Comparison of ENCODE assay signal across 10 cellular contexts in genomic region chr19:53037101-53038097, GRCh38. TPM values are rescaled to one million over a fixed set of nuclear protein-coding genes. Genes with fewer than 3 reads are reported as not detected.
A peak's percentile ranks its signal among the peaks of the same experiment; 100 is the strongest.
DNase-seq lines count a peak whose midpoint lies in the region; ATAC-seq, FAIRE-seq and TF ChIP-seq lines count a peak whose summit lies in the region.
"Had no signal": no experiment of that assay in that cellular context is flagged by ENCODE, and none has a peak within 500 bp of the region (broad histone marks: within the 10 kb centered on the region; RNA-seq: fewer than 3 reads in every experiment).

No MANE protein-coding gene starts in this region.

- H3K9me3 ChIP-seq in K562 (replicated peaks; ENCODE audit: control insufficient read depth, insufficient read depth, low read depth, low read length) (no peaks in the 10 kb centered on the region), stomach smooth muscle (ENCODE audit: control insufficient read depth in 2 of 2, low read length in 2 of 2) (peaks cover 5 to 6% of the 10 kb centered on the region in 2 donors), esophagus squamous epithelium (peaks cover 0 to 46% (median 16%) of the 10 kb centered on the region in 3 donors)
- H3K9me3 ChIP-seq: gastrocnemius medialis had no signal

- BruUV-seq in K562 (replicated peaks; lab: Mats Ljungman, UMichigan) = TSS peak; percentile 85

- POLR2A ChIA-PET in K562 (lab: Yijun Ruan, JAX) = no interaction called here

- peak overlapping the region; percentile 61 for H3K4me2 ChIP-seq in K562 (ENCODE audit: insufficient read depth, low read length)

- H3K79me2 ChIP-seq in K562 (ENCODE audit: control insufficient read depth, insufficient read depth, low read length) = no peaks in the 10 kb centered on the region

- DNase-seq in activated CD4-positive, alpha-beta T cell treated with anti-CD3 and anti-CD28 coated beads for 48 hours = peak; percentile 6
- DNase-seq in activated CD4-positive, alpha-beta T cell treated with anti-CD3 and anti-CD28 coated beads for 1 hour = no peak
- peak; percentile 35 to 47 (median 40) for DNase-seq in K562 (ENCODE audit: extremely low read depth in 1 of 4, low spot score in 3 of 4)
- peak; percentile 88 for DNase-seq in iPS-NIHi7 (ENCODE audit: extremely low spot score)
- DNase-seq in esophagus squamous epithelium (lab: John Stamatoyannopoulos, UW) = no peak
- DNase-seq in stimulated activated CD4-positive, alpha-beta T cell treated with anti-CD3 and anti-CD28 coated beads, Interleukin-4, amount 100 ng/mL, for 1 hour = no peak
- DNase-seq: gastrocnemius medialis had no signal

- no peaks in the 10 kb centered on the region for H3K9me1 ChIP-seq in K562 (ENCODE audit: control insufficient read depth, insufficient read depth, low read length)

- no peak for TF ChIP-seq RAD21 in K562 (CRISPR knock-in tag; conservative IDR thresholded peaks at IDR 0.05 in 1 of 2, IDR thresholded peaks at IDR 0.05 in 1 of 2)

- TF ChIP-seq POLR2A in K562 (conservative IDR thresholded peaks at IDR 0.05) (peak; percentile 38; the same call in 1 of the 2 replicates), esophagus squamous epithelium (IDR thresholded peaks at IDR 0.05) (no peak)

- peaks cover 0 to 4% of the 10 kb centered on the region in 2 experiments; a peak in 2 of 5 replicates for H3K27me3 ChIP-seq in K562 (ENCODE audit: control insufficient read depth in 2 of 2, insufficient read depth in 2 of 2, low read length in 2 of 2)
- H3K27me3 ChIP-seq in stomach smooth muscle (ENCODE audit: control insufficient read depth in 1 of 2, insufficient read depth in 2 of 2, low read length in 2 of 2) = peaks cover 8 to 12% of the 10 kb centered on the region in 2 donors
- H3K27me3 ChIP-seq in esophagus squamous epithelium = peaks cover 0 to 41% (median 0%) of the 10 kb centered on the region in 4 donors
- H3K27me3 ChIP-seq: BLaER1 had no signal

- no peaks in the 10 kb centered on the region for H4K20me1 ChIP-seq in K562 (replicated peaks; ENCODE audit: control insufficient read depth, insufficient read depth, low read length)
- H4K20me1 ChIP-seq: BLaER1 had no signal

- peak overlapping the region; percentile 62 for H2AFZ ChIP-seq in K562 (ENCODE audit: low read depth, low read length)

- 26% methylated on average over 30 of the region's 52 CpGs for WGBS in K562 (ENCODE audit: insufficient coverage, low coverage, missing lambda C conversion rate)
- 16 to 31% methylated on average over 24 to 35 of the region's 52 CpGs for WGBS in esophagus squamous epithelium, 2 donors

- TF ChIP-seq EP300 in K562 (IDR thresholded peaks at IDR 0.05; ENCODE audit: low read length) = no peak

- peak overlapping the region in 1 of 2 experiments; percentile 0; a peak in 2 of 4 replicates for H3K9ac ChIP-seq in K562 (ENCODE audit: insufficient read depth in 1 of 2, low read depth in 2 of 2, low read length in 2 of 2)
- no peak overlapping the region for H3K9ac ChIP-seq in stomach smooth muscle (ENCODE audit: low read length in 2 of 2)
- H3K9ac ChIP-seq: BLaER1 had no signal

- in situ Hi-C loops in K562 (cut with MboI) = no loop called here

- H3K27ac ChIP-seq in K562 (ENCODE audit: extremely low read depth, low read depth, low read length) (no peak overlapping the region), stomach smooth muscle (ENCODE audit: low read length) (no peak overlapping the region), esophagus squamous epithelium (no peak overlapping the region)
- H3K27ac ChIP-seq: BLaER1, gastrocnemius medialis had no signal

- H3K4me3 ChIP-seq in K562 (peak overlapping the region; percentile 37), stomach smooth muscle (ENCODE audit: low read length in 2 of 2) (peak overlapping the region; percentile 19 to 44), esophagus squamous epithelium (peak overlapping the region in 1 of 4 donors; percentile 47)
- H3K4me3 ChIP-seq: BLaER1 had no signal

- peaks cover 0 to 4% of the 10 kb centered on the region in 2 experiments; a peak in 1 of 5 replicates for H3K4me1 ChIP-seq in K562 (replicated peaks in 1 of 2; ENCODE audit: control insufficient read depth in 2 of 2, insufficient read depth in 2 of 2, low read length in 2 of 2)
- H3K4me1 ChIP-seq in stomach smooth muscle (ENCODE audit: control insufficient read depth, insufficient read depth, low read length) = no peaks in the 10 kb centered on the region
- no peaks in the 10 kb centered on the region for H3K4me1 ChIP-seq in esophagus squamous epithelium
- H3K4me1 ChIP-seq: gastrocnemius medialis had no signal

- no peaks in the 10 kb centered on the region for H3K36me3 ChIP-seq in K562 (ENCODE audit: control insufficient read depth, insufficient read depth, low read length)
- no peaks in the 10 kb centered on the region for H3K36me3 ChIP-seq in stomach smooth muscle (ENCODE audit: control insufficient read depth in 2 of 2, insufficient read depth in 2 of 2, low read length in 2 of 2)
- H3K36me3 ChIP-seq in esophagus squamous epithelium = no peaks in the 10 kb centered on the region
- H3K36me3 ChIP-seq: BLaER1, gastrocnemius medialis had no signal

- intact Hi-C loops in K562 (cut with micrococcal nuclease) (no loop called here), esophagus squamous epithelium (cut with DNase I) (no loop called here)

- FAIRE-seq in K562 (lab: Jason Lieb, UNC) = no peak

- TF ChIP-seq CTCF in K562 (IDR thresholded peaks at IDR 0.05 in 2 of 3, conservative IDR thresholded peaks at IDR 0.05 in 1 of 3; ENCODE audit: insufficient read depth in 2 of 3, low read depth in 1 of 3, low read length in 3 of 3) = no peak
- no peak for TF ChIP-seq CTCF in esophagus squamous epithelium (IDR thresholded peaks at IDR 0.05)

- ATAC-seq in K562 = peak; percentile 86
- no peak for ATAC-seq in HG03378 (IDR thresholded peaks at IDR 0.05; ENCODE audit: unreplicated experiment)
- ATAC-seq: gastrocnemius medialis had no signal

- CTCF ChIA-PET in K562 (lab: Yijun Ruan, JAX; ENCODE audit: low intra/inter-chr PET ratio) = no interaction called here

TF ChIP-seq in K562, 482 proteins besides CTCF, POLR2A, EP300 and RAD21 (continues in another document):
- TF ChIP-seq NR2C1 (IDR thresholded peaks at IDR 0.05) = peak; percentile 82
- 0 out of 2 replicates have a peak, but pooled peaks have one; percentile 21 for TF ChIP-seq NR2C1 (tag; IDR thresholded peaks at IDR 0.05)
- no peak for TF ChIP-seq NR2C2 (CRISPR knock-in tag; IDR thresholded peaks at IDR 0.05)
- TF ChIP-seq NR2C2 (tag; IDR thresholded peaks at IDR 0.05) = peak; percentile 91
- TF ChIP-seq POLR2G (IDR thresholded peaks at IDR 0.05; ENCODE audit: low read depth, low read length) = peak; percentile 41; the same call in 1 of the 2 replicates
- 0 out of 2 replicates have a peak, but pooled peaks have one; percentile 15 for TF ChIP-seq CXXC5 (CRISPR knock-in tag; IDR thresholded peaks at IDR 0.05)
- no peak for TF ChIP-seq ZNF75A (CRISPR knock-in tag; IDR thresholded peaks at IDR 0.05)

RNA-seq across cellular contexts. Expression of gene ERVV-2, which starts 7.1 kb away (rescaled TPM):
- 0.42 TPM in 1 of 2 replicates, not detected in the other for total RNA-seq in K562 (2011; cell fraction: chromatin; rRNA removed; ENCODE audit: low replicate concordance)
- 0.17 TPM in 1 of 2 replicates, not detected in the other for total RNA-seq in K562 (2011; cell fraction: nucleolus; rRNA removed)
- total RNA-seq in K562 (2011; cell fraction: nucleoplasm; rRNA removed) = 0.44 and 0.61 TPM in 2 replicates
- not detected in 2 replicates for total RNA-seq in K562 (2014; rRNA removed)
- total RNA-seq in K562 (2014; rRNA removed; fragmentation: Illumina TruSeq; extraction: Trizol) = 0.07 TPM in 1 of 2 replicates, not detected in the other
- total RNA-seq in K562 (2015; rRNA removed; fragmentation: Illumina TruSeq; extraction: Trizol) = 0.07 TPM in 1 of 2 replicates, not detected in the other
- total RNA-seq in K562 (2021) = 0.07 TPM in 1 of 2 replicates, not detected in the other
- polyA plus RNA-seq in K562 (2011; rRNA removed) = 0.07 and 0.08 TPM in 2 replicates
- 0.06 and 0.12 TPM in 2 replicates for polyA plus RNA-seq in K562 (2011; cell fraction: cytosol; rRNA removed)
- 0.06 and 0.09 TPM in 2 replicates for polyA plus RNA-seq in K562 (2011; cell fraction: nucleus; rRNA removed)
- 0.05 and 0.10 TPM in 2 replicates for polyA plus RNA-seq in K562 (2012)
- 0.07 TPM in 1 of 2 replicates, not detected in the other for polyA plus RNA-seq in K562 (2014; fragmentation: Illumina TruSeq; extraction: Trizol)
- not detected for polyA plus RNA-seq in K562 (2014; fragmentation: Nextera tagmentation; extraction: Ambion mirVana)
- polyA plus RNA-seq in K562 (2014; rRNA removed) = not detected in 2 replicates
- not detected in 2 replicates for polyA minus RNA-seq in K562 (2011; rRNA and poly(A)+ RNA removed)
- polyA minus RNA-seq in K562 (2011; cell fraction: cytosol; rRNA and poly(A)+ RNA removed) = not detected in 2 replicates
- not detected in 2 replicates for polyA minus RNA-seq in K562 (2011; cell fraction: nucleus; rRNA and poly(A)+ RNA removed)
- total RNA-seq in esophagus squamous epithelium = not detected
- total RNA-seq: gastrocnemius medialis had no signal

RNA-seq across cellular contexts. Expression of gene ERVV-1, which starts 23.7 kb away (rescaled TPM):
- total RNA-seq in K562 (2011; cell fraction: chromatin; rRNA removed; ENCODE audit: low replicate concordance) = 0.16 and 0.60 TPM in 2 replicates
- total RNA-seq in K562 (2011; cell fraction: nucleolus; rRNA removed) = 0.13 and 0.50 TPM in 2 replicates
- total RNA-seq in K562 (2011; cell fraction: nucleoplasm; rRNA removed) = 0.38 TPM in 1 of 2 replicates, not detected in the other
- total RNA-seq in K562 (2014; rRNA removed) = not detected in 2 replicates
- total RNA-seq in K562 (2014; rRNA removed; fragmentation: Illumina TruSeq; extraction: Trizol) = not detected in 2 replicates
- total RNA-seq in K562 (2015; rRNA removed; fragmentation: Illumina TruSeq; extraction: Trizol) = not detected in 2 replicates
- not detected in 2 replicates for total RNA-seq in K562 (2021)
- 0.05 and 0.08 TPM in 2 replicates for polyA plus RNA-seq in K562 (2011; rRNA removed)
- 0.03 TPM in 1 of 2 replicates, not detected in the other for polyA plus RNA-seq in K562 (2011; cell fraction: cytosol; rRNA removed)
- 0.10 and 0.30 TPM in 2 replicates for polyA plus RNA-seq in K562 (2011; cell fraction: nucleus; rRNA removed)
- polyA plus RNA-seq in K562 (2012) = 0.06 TPM in 1 of 2 replicates, not detected in the other
- not detected in 2 replicates for polyA plus RNA-seq in K562 (2014; fragmentation: Illumina TruSeq; extraction: Trizol)
- not detected for polyA plus RNA-seq in K562 (2014; fragmentation: Nextera tagmentation; extraction: Ambion mirVana)
- polyA plus RNA-seq in K562 (2014; rRNA removed) = not detected in 2 replicates
- polyA minus RNA-seq in K562 (2011; rRNA and poly(A)+ RNA removed) = 0.09 and 0.18 TPM in 2 replicates
- polyA minus RNA-seq in K562 (2011; cell fraction: cytosol; rRNA and poly(A)+ RNA removed) = not detected in 2 replicates
- 0.11 TPM in 1 of 2 replicates, not detected in the other for polyA minus RNA-seq in K562 (2011; cell fraction: nucleus; rRNA and poly(A)+ RNA removed)
- total RNA-seq in esophagus squamous epithelium = not detected

Comparison
In these comparisons a context has a peak if more than half of its experiments do, and no peak if none do; other contexts are left out.
1. DNase-seq: peak in activated CD4-positive, alpha-beta T cell treated with anti-CD3 and anti-CD28 coated beads for 48 hours (single experiment), K562 (4 of 4) and iPS-NIHi7 (single experiment); none in activated CD4-positive, alpha-beta T cell treated with anti-CD3 and anti-CD28 coated beads for 1 hour (single experiment), esophagus squamous epithelium (single experiment) and stimulated activated CD4-positive, alpha-beta T cell treated with anti-CD3 and anti-CD28 coated beads, Interleukin-4, amount 100 ng/mL, for 1 hour (single experiment).